ENCODE assay signal across 8 cellular contexts in genomic region chr18:34976899-34977786, GRCh38.
DNase-seq lines count a peak whose midpoint lies in the region; ATAC-seq and TF ChIP-seq lines count a peak whose summit lies in the region.

No MANE protein-coding gene starts in this region.

- peak overlapping the region; percentile 77 for H3K4me3 Mint-ChIP-seq in Caco-2 (ENCODE audit: unreplicated experiment)

- no TSS peak for BruUV-seq in Caco-2 (replicated peaks; lab: Mats Ljungman, UMichigan)

- POLR2A ChIA-PET in Caco-2 (lab: Charles Lee), result no interaction called here

- no peaks in the 10 kb centered on the region for H3K4me1 Mint-ChIP-seq in Caco-2 (ENCODE audit: low read depth, unreplicated experiment)

- intact Hi-C loops in Caco-2 (cut with micrococcal nuclease; ENCODE audit: unreplicated experiment), result loop anchor here (1.0 to 5.0 kb wide), 2 partner anchors 34 to 50 kb away; no protein-coding TSS in a partner anchor

- H3K27ac Mint-ChIP-seq in Caco-2 (ENCODE audit: unreplicated experiment), result peak overlapping the region; percentile 48

- H3K36me3 ChIP-seq in Caco-2 (ENCODE audit: control insufficient read depth, insufficient read depth, low read length) (no peaks in the 10 kb centered on the region), suprapubic skin (no peaks in the 10 kb centered on the region)

- no peaks in the 10 kb centered on the region for H3K9me3 Mint-ChIP-seq in Caco-2 (ENCODE audit: unreplicated experiment)

- H3K4me3 ChIP-seq in Caco-2 (ENCODE audit: low read depth, low read length) (peak overlapping the region; percentile 72), suprapubic skin (peak overlapping the region; percentile 80)
- peak overlapping the region; percentile 82 for H3K4me3 ChIP-seq in Jurkat, Clone E6-1 (ENCODE audit: low read length)

- WGBS in suprapubic skin, result 2% methylated on average over 36 of the region's 78 CpGs

- CTCF ChIA-PET in Caco-2 (lab: Charles Lee), result interaction anchor here (0.6 kb wide), 1 partner anchor 1596 kb away, joined by 5 read pairs; no protein-coding TSS in a partner anchor

- H3K27me3 Mint-ChIP-seq in Caco-2 (ENCODE audit: insufficient read depth, unreplicated experiment), result no peaks in the 10 kb centered on the region

- DNase-seq in Caco-2 (peak; percentile 62 to 74), RPMI7951 (ENCODE audit: low read depth) (peak; percentile 38), activated gamma-delta T cell (lab: John Stamatoyannopoulos, UW) (peak; percentile 75), germinal center (ENCODE audit: low spot score) (peak; percentile 79), nucleus accumbens (lab: John Stamatoyannopoulos, UW) (peak in 55 of 56 donors; percentile 50 to 94 (median 83)), suprapubic skin (ENCODE audit: low spot score in 2 of 2) (peak; percentile 85 to 90)
- DNase-seq in Jurkat, Clone E6-1 (ENCODE audit: low read depth, low spot score), result peak; percentile 77

- ATAC-seq in GM21529 (IDR thresholded peaks at IDR 0.05; ENCODE audit: unreplicated experiment), result peak; percentile 59

- TF ChIP-seq EP300 in suprapubic skin (IDR thresholded peaks at IDR 0.05), result no peak

- H3K27ac ChIP-seq in suprapubic skin, result peak overlapping the region; percentile 75

- no peaks in the 10 kb centered on the region for H3K9me3 ChIP-seq in Caco-2
- no peaks in the 10 kb centered on the region for H3K9me3 ChIP-seq in suprapubic skin

- no peaks in the 10 kb centered on the region for H3K36me3 Mint-ChIP-seq in Caco-2 (ENCODE audit: insufficient read depth, unreplicated experiment)

- no peak for TF ChIP-seq POLR2A in suprapubic skin (IDR thresholded peaks at IDR 0.05)

- TF ChIP-seq CTCF in Caco-2 (IDR thresholded peaks at IDR 0.05; ENCODE audit: insufficient read depth in 1 of 2, low read depth in 1 of 2, low read length in 1 of 2, severe bottlenecking in 1 of 2, unreplicated experiment in 1 of 2), result no peak
- no peak for TF ChIP-seq CTCF in suprapubic skin (IDR thresholded peaks at IDR 0.05)

- H3K4me1 ChIP-seq in Caco-2 (no peaks in the 10 kb centered on the region), suprapubic skin (peaks cover 35% of the 10 kb centered on the region)

- H3K27me3 ChIP-seq in Caco-2 (replicated peaks; ENCODE audit: control insufficient read depth, insufficient read depth, low read length), result no peaks in the 10 kb centered on the region
- H3K27me3 ChIP-seq in suprapubic skin, result peaks cover 5% of the 10 kb centered on the region

Comparison
In these comparisons a context has a peak if more than half of its experiments do, and no peak if none do; other contexts are left out.
1. Peak in every context shown above with its lines: DNase-seq, ATAC-seq, H3K4me3 ChIP-seq and H3K27ac ChIP-seq.